In the genomic region with DNA sequence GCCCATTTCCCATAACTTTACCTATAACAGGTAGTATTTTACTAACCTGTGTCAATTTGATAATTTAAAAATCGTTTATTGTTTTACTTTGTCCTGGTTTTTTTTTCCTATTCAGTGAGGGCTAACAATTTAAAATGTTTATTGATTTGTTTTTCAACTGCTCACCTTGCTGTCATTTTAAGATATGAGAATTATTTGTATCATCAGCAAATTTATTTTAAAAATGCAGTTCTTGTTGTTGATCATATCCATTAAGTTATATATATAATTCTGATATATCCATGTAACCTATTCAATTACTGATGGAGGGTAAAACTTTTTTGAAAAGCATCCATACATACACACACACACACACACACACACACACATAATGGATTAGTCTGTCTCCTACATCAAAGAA, we compare ENCODE assay signal across 1 cellular context.
A peak's percentile ranks its signal among the peaks of the same experiment; 100 is the strongest.
TF ChIP-seq lines count a peak whose summit lies in the region.

No MANE protein-coding gene starts in this region.

TF ChIP-seq in K562, 482 proteins besides CTCF, POLR2A, EP300 and RAD21 (continued from another document):
- TF ChIP-seq, protein P1, sequence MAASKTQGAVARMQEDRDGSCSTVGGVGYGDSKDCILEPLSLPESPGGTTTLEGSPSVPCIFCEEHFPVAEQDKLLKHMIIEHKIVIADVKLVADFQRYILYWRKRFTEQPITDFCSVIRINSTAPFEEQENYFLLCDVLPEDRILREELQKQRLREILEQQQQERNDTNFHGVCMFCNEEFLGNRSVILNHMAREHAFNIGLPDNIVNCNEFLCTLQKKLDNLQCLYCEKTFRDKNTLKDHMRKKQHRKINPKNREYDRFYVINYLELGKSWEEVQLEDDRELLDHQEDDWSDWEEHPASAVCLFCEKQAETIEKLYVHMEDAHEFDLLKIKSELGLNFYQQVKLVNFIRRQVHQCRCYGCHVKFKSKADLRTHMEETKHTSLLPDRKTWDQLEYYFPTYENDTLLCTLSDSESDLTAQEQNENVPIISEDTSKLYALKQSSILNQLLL (CRISPR knock-in tag; IDR thresholded peaks at IDR 0.05; ENCODE audit: borderline replicate concordance), result no peak
- TF ChIP-seq ZBTB17 (CRISPR knock-in tag; IDR thresholded peaks at IDR 0.05), result no peak
- TF ChIP-seq KHSRP (IDR thresholded peaks at IDR 0.05), result no peak
- TF ChIP-seq ZNF316 (IDR thresholded peaks at IDR 0.05), result peak; percentile 95
- peak; percentile 61 for TF ChIP-seq MAFG (tag; conservative IDR thresholded peaks at IDR 0.05)
- TF ChIP-seq HSF4 (CRISPR knock-in tag; IDR thresholded peaks at IDR 0.05; ENCODE audit: borderline replicate concordance), result no peak
- TF ChIP-seq OTX1 (CRISPR knock-in tag; IDR thresholded peaks at IDR 0.05), result no peak
- no peak for TF ChIP-seq ZNF354B (CRISPR knock-in tag; IDR thresholded peaks at IDR 0.05)
- peak; percentile 57; the same call in 1 of the 2 replicates for TF ChIP-seq MAFF (IDR thresholded peaks at IDR 0.05; ENCODE audit: low read length)
- TF ChIP-seq C11orf30 (IDR thresholded peaks at IDR 0.05; ENCODE audit: low read depth), result peak; percentile 86
- no peak for TF ChIP-seq EZH2 (IDR thresholded peaks at IDR 0.05; ENCODE audit: borderline replicate concordance, low read depth, low read length)
